22 cellular contexts compared by ENCODE assay signal in the genomic region with DNA sequence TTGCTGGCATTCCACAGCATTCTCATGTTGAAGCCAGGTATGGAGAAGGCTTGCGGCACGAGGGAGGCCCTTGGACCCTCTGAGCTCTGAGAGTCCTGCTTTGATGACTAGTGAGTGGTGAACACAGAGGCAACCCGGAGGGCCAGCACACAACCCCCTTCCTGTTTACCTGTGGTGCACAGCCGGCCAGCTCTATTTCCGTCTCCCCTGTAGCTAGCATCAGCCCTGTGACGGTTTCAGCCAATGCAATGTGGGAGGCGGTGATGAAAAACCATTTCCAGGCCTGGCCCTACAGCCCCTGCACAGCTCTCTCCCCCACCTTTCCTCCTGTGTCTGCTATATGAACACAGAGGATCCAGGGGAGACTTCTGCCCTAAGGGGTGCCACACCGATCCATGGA.
"Had no signal": no experiment of that assay in that cellular context is flagged by ENCODE, and none has a peak within 500 bp of the region (broad histone marks: within the 10 kb centered on the region; RNA-seq: fewer than 3 reads in every experiment).

No MANE protein-coding gene starts in this region.

- DNase-seq: activated CD4-positive, alpha-beta T cell treated with anti-CD3 and anti-CD28 coated beads, Interleukin-2, amount 50 U/mL, for 4 hours; activated CD4-positive, CD25-positive, alpha-beta regulatory T cell treated with anti-CD3 and anti-CD28 coated beads, Interleukin-2, amount 50 U/mL, for 72 hours; activated effector memory CD4-positive, alpha-beta T cell treated with anti-CD3 and anti-CD28 coated beads, Interleukin-2, amount 50 U/mL, for 16 hours; activated T-cell treated with anti-CD3 and anti-CD28 coated beads, Interleukin-2, amount 50 U/mL, for 4 hours; amygdala; body of pancreas; caudate nucleus; colonic mucosa; midbrain; right cardiac atrium; stimulated activated CD4-positive, alpha-beta T cell treated with anti-CD3 and anti-CD28 coated beads, Interleukin-15, amount 100 ng/mL, for 24 hours; stimulated activated CD4-positive, alpha-beta T cell treated with anti-CD3 and anti-CD28 coated beads, Interleukin-4, amount 100 ng/mL, for 1 hour; stimulated activated naive CD4-positive, alpha-beta T cell; T1000; trophoblast cell had no signal

- H3K4me2 ChIP-seq: hepatocyte had no signal

- H3K4me3 ChIP-seq: body of pancreas, colonic mucosa, hepatocyte, prostate gland, skin epidermis, suprapubic skin had no signal

- H3K36me3 Mint-ChIP-seq: activated naive CD8-positive, alpha-beta T cell had no signal

- H3K4me1 ChIP-seq: body of pancreas, colonic mucosa, prostate gland, suprapubic skin had no signal

- ATAC-seq: activated T-cell treated with anti-CD3 and anti-CD28 coated beads, Interleukin-2, amount 50 U/mL, for 4 hours; body of pancreas; esophagus mucosa; left lobe of liver; right cardiac atrium had no signal

- H2AFZ ChIP-seq: hepatocyte had no signal

- H3K4me3 Mint-ChIP-seq: activated naive CD8-positive, alpha-beta T cell; activated T-cell treated with anti-CD3 and anti-CD28 coated beads, Interleukin-2, amount 50 U/mL, for 4 hours had no signal

- H3K27ac ChIP-seq: body of pancreas, colonic mucosa, hepatocyte, prostate gland, skin epidermis, suprapubic skin had no signal

- H3K9me3 Mint-ChIP-seq: activated T-cell treated with anti-CD3 and anti-CD28 coated beads, Interleukin-2, amount 50 U/mL, for 4 hours had no signal

- H3K27ac Mint-ChIP-seq: activated naive CD8-positive, alpha-beta T cell had no signal

- H3K9me3 ChIP-seq: body of pancreas, colonic mucosa, prostate gland, suprapubic skin had no signal

- H3K36me3 ChIP-seq: colonic mucosa, prostate gland, suprapubic skin had no signal

- H3K79me2 ChIP-seq: hepatocyte had no signal
